11 cellular contexts compared by ENCODE assay signal in genomic region chr22:42996646-42997365, GRCh38. TPM values are rescaled to one million over a fixed set of nuclear protein-coding genes. Genes with fewer than 3 reads are reported as not detected.
DNase-seq lines count a peak whose midpoint lies in the region; ATAC-seq, FAIRE-seq and TF ChIP-seq lines count a peak whose summit lies in the region.
"Had no signal": no experiment of that assay in that cellular context is flagged by ENCODE, and none has a peak within 500 bp of the region (broad histone marks: within the 10 kb centered on the region; RNA-seq: fewer than 3 reads in every experiment).

No MANE protein-coding gene starts in this region.

- TF ChIP-seq EP300 in HepG2 (IDR thresholded peaks at IDR 0.05; ENCODE audit: low read depth in 2 of 2, low read length in 2 of 2) = no peak
- no peak for TF ChIP-seq EP300 in HepG2 (CRISPR knock-in tag; IDR thresholded peaks at IDR 0.05; ENCODE audit: borderline replicate concordance)

- ATAC-seq in HepG2 (no peak), HG03432 (IDR thresholded peaks at IDR 0.05; ENCODE audit: unreplicated experiment) (no peak), HG02970 (IDR thresholded peaks at IDR 0.05; ENCODE audit: low FRiP score, unreplicated experiment) (no peak)
- no peak for ATAC-seq in stimulated activated effector memory CD8-positive, alpha-beta T cell treated with anti-CD3 and anti-CD28 coated beads, Interleukin-12 subunit alpha, Interleukin-12 subunit beta, amount 100 ng/mL, for 72 hours
- no peak for ATAC-seq in activated T-helper 17 cell treated with anti-CD3 and anti-CD28 coated beads, Interleukin-2, amount 50 U/mL, for 72 hours (replicated peaks)

- peaks cover 96% of the 10 kb centered on the region for H3K4me1 ChIP-seq in HepG2 (ENCODE audit: insufficient read depth, low read length)

- TF ChIP-seq RAD21 in HepG2 (CRISPR knock-in tag; IDR thresholded peaks at IDR 0.05) = no peak

- H3K79me2 ChIP-seq in HepG2 (ENCODE audit: insufficient read depth, low read length) = peaks cover 79% of the 10 kb centered on the region

- TF ChIP-seq CTCF in Calu3 (IDR thresholded peaks at IDR 0.05; ENCODE audit: unreplicated experiment) = no peak
- no peak for TF ChIP-seq CTCF in HepG2 (CRISPR knock-in tag; IDR thresholded peaks at IDR 0.05)

- H3K4me3 Mint-ChIP-seq in Calu3 (ENCODE audit: low read depth, unreplicated experiment) = no peak overlapping the region
- no peak overlapping the region for H3K4me3 Mint-ChIP-seq in stimulated activated effector memory CD8-positive, alpha-beta T cell treated with anti-CD3 and anti-CD28 coated beads, Interleukin-12 subunit alpha, Interleukin-12 subunit beta, amount 100 ng/mL, for 72 hours
- H3K4me3 Mint-ChIP-seq in activated T-helper 17 cell treated with anti-CD3 and anti-CD28 coated beads, Interleukin-2, amount 50 U/mL, for 72 hours = no peak overlapping the region
- H3K4me3 Mint-ChIP-seq: activated naive CD4-positive, alpha-beta T cell treated with anti-CD3 and anti-CD28 coated beads for 36 hours; CD4-positive, alpha-beta T cell had no signal

- H3K4me3 ChIP-seq in HepG2 (replicated peaks in 1 of 3; ENCODE audit: insufficient read depth in 1 of 3, low read depth in 2 of 3, low read length in 3 of 3) = no peak overlapping the region

- intact Hi-C loops in Calu3 (cut with micrococcal nuclease; ENCODE audit: unreplicated experiment) (loop anchor here (5.0 kb wide), 1 partner anchor 40 kb away; no protein-coding TSS in a partner anchor), HepG2 (cut with micrococcal nuclease; ENCODE audit: unreplicated experiment) (loop anchor here (10.0 kb wide), 1 partner anchor 52 kb away; no protein-coding TSS in a partner anchor)

- peaks cover 88% of the 10 kb centered on the region for H3K4me1 Mint-ChIP-seq in Calu3 (ENCODE audit: low read depth, unreplicated experiment)
- peaks cover 45% of the 10 kb centered on the region for H3K4me1 Mint-ChIP-seq in stimulated activated effector memory CD8-positive, alpha-beta T cell treated with anti-CD3 and anti-CD28 coated beads, Interleukin-12 subunit alpha, Interleukin-12 subunit beta, amount 100 ng/mL, for 72 hours
- H3K4me1 Mint-ChIP-seq in activated T-helper 17 cell treated with anti-CD3 and anti-CD28 coated beads, Interleukin-2, amount 50 U/mL, for 72 hours = peaks cover 32% of the 10 kb centered on the region

- POLR2A ChIA-PET in HepG2 (lab: Yijun Ruan, JAX) = interaction anchor here (2.1 to 6.1 kb wide), 2 partner anchors 18 to 32 kb away, joined by 9 to 185 read pairs; partner anchors contain the start of gene PACSIN2

- TF ChIP-seq POLR2A in HepG2 (IDR thresholded peaks at IDR 0.05; ENCODE audit: insufficient read depth in 1 of 2, low read depth in 2 of 2, low read length in 2 of 2) = no peak

- 69% methylated on average over 10 of the region's 10 CpGs for WGBS in HepG2 (ENCODE audit: low lambda C conversion rate)

- peaks cover 15% of the 10 kb centered on the region; the same call in 1 of the 2 replicates for H4K20me1 ChIP-seq in HepG2 (ENCODE audit: insufficient read depth, low read length)

- CTCF ChIA-PET in Calu3 (lab: Charles Lee) = interaction anchor here (0.6 to 0.7 kb wide), 2 partner anchors 85 to 159 kb away, joined by 3 to 4 read pairs; no protein-coding TSS in a partner anchor
- CTCF ChIA-PET in HepG2 (lab: Yijun Ruan, JAX; ENCODE audit: low intra/inter-chr PET ratio, low total read pairs) = no interaction called here

- peak overlapping the region; percentile 49 for H3K27ac ChIP-seq in HepG2 (ENCODE audit: extremely low read length, insufficient read depth, low read length)

- H3K36me3 Mint-ChIP-seq in Calu3 (ENCODE audit: insufficient read depth, unreplicated experiment) = peaks cover 18% of the 10 kb centered on the region
- H3K36me3 Mint-ChIP-seq in stimulated activated effector memory CD8-positive, alpha-beta T cell treated with anti-CD3 and anti-CD28 coated beads, Interleukin-12 subunit alpha, Interleukin-12 subunit beta, amount 100 ng/mL, for 72 hours = peaks cover 5% of the 10 kb centered on the region
- peaks cover 5% of the 10 kb centered on the region for H3K36me3 Mint-ChIP-seq in activated T-helper 17 cell treated with anti-CD3 and anti-CD28 coated beads, Interleukin-2, amount 50 U/mL, for 72 hours (ENCODE audit: low read depth)

- H3K27me3 ChIP-seq in HepG2 (ENCODE audit: control insufficient read depth in 1 of 2, insufficient read depth in 2 of 2, low read length in 2 of 2) = no peaks in the 10 kb centered on the region

- no peak for FAIRE-seq in HepG2 (lab: Jason Lieb, UNC)

- DNase-seq in Calu3 (no peak), amniotic epithelial cell (ENCODE audit: low read depth) (peak; percentile 43), HepG2 (ENCODE audit: low spot score) (no peak), NCI-H1105 treated with DMSO at 0.1 percent for 48 hours (lab: John Stamatoyannopoulos, UW) (no peak)
- DNase-seq in stimulated activated effector memory CD8-positive, alpha-beta T cell treated with anti-CD3 and anti-CD28 coated beads, Interleukin-12 subunit alpha, Interleukin-12 subunit beta, amount 100 ng/mL, for 72 hours (ENCODE audit: low spot score in 2 of 2) = no peak
- DNase-seq: activated naive CD4-positive, alpha-beta T cell treated with anti-CD3 and anti-CD28 coated beads for 36 hours; CD4-positive, alpha-beta T cell; NCI-H226 had no signal

- no peak overlapping the region for H2AFZ ChIP-seq in HepG2 (ENCODE audit: low read length)

- H3K27me3 Mint-ChIP-seq in Calu3 (ENCODE audit: unreplicated experiment) = no peaks in the 10 kb centered on the region
- no peaks in the 10 kb centered on the region for H3K27me3 Mint-ChIP-seq in activated T-helper 17 cell treated with anti-CD3 and anti-CD28 coated beads, Interleukin-2, amount 50 U/mL, for 72 hours
- H3K27me3 Mint-ChIP-seq: CD4-positive, alpha-beta T cell had no signal

- no peaks in the 10 kb centered on the region; a peak in 2 of 5 replicates for H3K36me3 ChIP-seq in HepG2 (replicated peaks in 1 of 2; ENCODE audit: control insufficient read depth in 1 of 2, insufficient read depth in 2 of 2, low read length in 2 of 2)

- H3K27ac Mint-ChIP-seq in Calu3 (ENCODE audit: unreplicated experiment) = peak overlapping the region; percentile 70
- peak overlapping the region; percentile 69 for H3K27ac Mint-ChIP-seq in stimulated activated effector memory CD8-positive, alpha-beta T cell treated with anti-CD3 and anti-CD28 coated beads, Interleukin-12 subunit alpha, Interleukin-12 subunit beta, amount 100 ng/mL, for 72 hours
- no peak overlapping the region for H3K27ac Mint-ChIP-seq in activated T-helper 17 cell treated with anti-CD3 and anti-CD28 coated beads, Interleukin-2, amount 50 U/mL, for 72 hours
- H3K27ac Mint-ChIP-seq: activated naive CD4-positive, alpha-beta T cell treated with anti-CD3 and anti-CD28 coated beads for 36 hours had no signal

- peak overlapping the region; percentile 20; the same call in 1 of the 2 replicates for H3K4me2 ChIP-seq in HepG2 (ENCODE audit: low read depth, low read length)

- no peaks in the 10 kb centered on the region for H3K9me3 Mint-ChIP-seq in Calu3 (ENCODE audit: low read depth, unreplicated experiment)
- no peaks in the 10 kb centered on the region for H3K9me3 Mint-ChIP-seq in stimulated activated effector memory CD8-positive, alpha-beta T cell treated with anti-CD3 and anti-CD28 coated beads, Interleukin-12 subunit alpha, Interleukin-12 subunit beta, amount 100 ng/mL, for 72 hours
- H3K9me3 Mint-ChIP-seq in activated T-helper 17 cell treated with anti-CD3 and anti-CD28 coated beads, Interleukin-2, amount 50 U/mL, for 72 hours = no peaks in the 10 kb centered on the region
- H3K9me3 Mint-ChIP-seq: activated naive CD4-positive, alpha-beta T cell treated with anti-CD3 and anti-CD28 coated beads for 36 hours; CD4-positive, alpha-beta T cell had no signal

- in situ Hi-C loops in HepG2 (cut with HindIII; ENCODE audit: extremely low pct_ligation_motif_present, low pct_unique_long_range_greater_than_20kb) = no loop called here

- BruUV-seq in Calu3 (replicated peaks; lab: Mats Ljungman, UMichigan) = no TSS peak
- no TSS peak for BruUV-seq in HepG2 (replicated peaks; lab: Mats Ljungman, UMichigan)

- H3K9ac ChIP-seq in HepG2 (ENCODE audit: insufficient read depth, low read depth, low read length) = no peak overlapping the region

- H3K9me3 ChIP-seq in HepG2 (ENCODE audit: low read length) = no peaks in the 10 kb centered on the region

RNA-seq across cellular contexts. Expression of gene PACSIN2, which starts 18.1 kb away (rescaled TPM):
- total RNA-seq in Calu3 (2022) = 224 and 230 TPM in 2 replicates
- total RNA-seq in HepG2 (2016; rRNA removed; fragmentation: Illumina TruSeq; extraction: Trizol) = 54.1 and 65.1 TPM in 2 replicates
- total RNA-seq in HepG2 (2016; cell fraction: cytosol; rRNA removed; fragmentation: Illumina TruSeq; extraction: Trizol; ENCODE audit: low read depth) = 5.4 and 5.7 TPM in 2 replicates
- total RNA-seq in HepG2 (2016; cell fraction: insoluble cytoplasmic fraction; rRNA removed; fragmentation: Illumina TruSeq; extraction: Trizol) = 53.7 and 62.1 TPM in 2 replicates
- 15.4 and 16.7 TPM in 2 replicates for total RNA-seq in HepG2 (2016; cell fraction: membrane; rRNA removed; fragmentation: Illumina TruSeq; extraction: Trizol)
- total RNA-seq in HepG2 (2016; cell fraction: nucleus; rRNA removed; fragmentation: Illumina TruSeq; extraction: Trizol) = 35.2 and 37.4 TPM in 2 replicates
- polyA plus RNA-seq in HepG2 (2011; rRNA removed) = 64.1 and 68.8 TPM in 2 replicates
- polyA plus RNA-seq in HepG2 (2011; cell fraction: cytosol; rRNA removed) = 70.2 and 76.7 TPM in 2 replicates
- 42.1 and 45.1 TPM in 2 replicates for polyA plus RNA-seq in HepG2 (2011; cell fraction: nucleus; rRNA removed)
- polyA plus RNA-seq in HepG2 (2012) = 42.2 and 49.5 TPM in 2 replicates
- polyA plus RNA-seq in HepG2 (2016; cell fraction: cytosol; fragmentation: Illumina TruSeq; extraction: Trizol; ENCODE audit: low read depth) = 3.1 and 3.5 TPM in 2 replicates
- polyA plus RNA-seq in HepG2 (2016; cell fraction: insoluble cytoplasmic fraction; fragmentation: Illumina TruSeq; extraction: Trizol; ENCODE audit: low read depth) = 60.9 and 68.0 TPM in 2 replicates
- polyA plus RNA-seq in HepG2 (2016; cell fraction: membrane; fragmentation: Illumina TruSeq; extraction: Trizol; ENCODE audit: low read depth) = 8.6 and 9.2 TPM in 2 replicates
- 40.7 and 42.6 TPM in 2 replicates for polyA plus RNA-seq in HepG2 (2016; cell fraction: nucleus; fragmentation: Illumina TruSeq; extraction: Trizol; ENCODE audit: insufficient read depth, low read depth)
- polyA minus RNA-seq in HepG2 (2011; rRNA and poly(A)+ RNA removed; ENCODE audit: low replicate concordance) = 20.8 and 43.5 TPM in 2 replicates
- polyA minus RNA-seq in HepG2 (2011; cell fraction: cytosol; rRNA and poly(A)+ RNA removed) = 26.2 and 26.4 TPM in 2 replicates
- polyA minus RNA-seq in HepG2 (2011; cell fraction: nucleus; rRNA and poly(A)+ RNA removed) = 29.3 and 33.6 TPM in 2 replicates
- total RNA-seq in activated T-helper 17 cell treated with anti-CD3 and anti-CD28 coated beads, Interleukin-2, amount 50 U/mL, for 72 hours = 10 to 100 TPM; 22.9 to 26.3 TPM
